In genomic region chr2:25255745-25256485, GRCh38 we compare ENCODE assay signal across 1 cellular context.
TF ChIP-seq lines count a peak whose summit lies in the region.

No MANE protein-coding gene starts in this region.

TF ChIP-seq in SK-N-SH treated with all-trans-retinoic acid at 6 μM for 48 hours, 23 proteins besides CTCF, POLR2A, EP300 and RAD21 (continued from another document):
- TF ChIP-seq ZC3H10 (CRISPR knock-in tag; IDR thresholded peaks at IDR 0.05) (no peak), ARNTL (CRISPR knock-in tag; IDR thresholded peaks at IDR 0.05; ENCODE audit: borderline replicate concordance, low read depth) (no peak), CSRNP3 (CRISPR knock-in tag; IDR thresholded peaks at IDR 0.05) (no peak), ZFP30 (CRISPR knock-in tag; IDR thresholded peaks at IDR 0.05) (no peak), PPARA (CRISPR knock-in tag; IDR thresholded peaks at IDR 0.05; ENCODE audit: borderline replicate concordance) (no peak), TOX (CRISPR knock-in tag; IDR thresholded peaks at IDR 0.05; ENCODE audit: borderline replicate concordance) (no peak), OSR1 (CRISPR knock-in tag; IDR thresholded peaks at IDR 0.05) (no peak), ZNF70 (CRISPR knock-in tag; IDR thresholded peaks at IDR 0.05) (no peak), GLIS3 (CRISPR knock-in tag; IDR thresholded peaks at IDR 0.05) (no peak)
- TF ChIP-seq, protein P1, sequence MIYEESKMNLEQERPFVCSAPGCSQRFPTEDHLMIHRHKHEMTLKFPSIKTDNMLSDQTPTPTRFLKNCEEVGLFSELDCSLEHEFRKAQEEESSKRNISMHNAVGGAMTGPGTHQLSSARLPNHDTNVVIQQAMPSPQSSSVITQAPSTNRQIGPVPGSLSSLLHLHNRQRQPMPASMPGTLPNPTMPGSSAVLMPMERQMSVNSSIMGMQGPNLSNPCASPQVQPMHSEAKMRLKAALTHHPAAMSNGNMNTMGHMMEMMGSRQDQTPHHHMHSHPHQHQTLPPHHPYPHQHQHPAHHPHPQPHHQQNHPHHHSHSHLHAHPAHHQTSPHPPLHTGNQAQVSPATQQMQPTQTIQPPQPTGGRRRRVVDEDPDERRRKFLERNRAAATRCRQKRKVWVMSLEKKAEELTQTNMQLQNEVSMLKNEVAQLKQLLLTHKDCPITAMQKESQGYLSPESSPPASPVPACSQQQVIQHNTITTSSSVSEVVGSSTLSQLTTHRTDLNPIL (CRISPR knock-in tag; IDR thresholded peaks at IDR 0.05; ENCODE audit: low read depth): no peak
